ENCODE assay signal across 22 cellular contexts in genomic region chr5:76030343-76030742, GRCh38. TPM values are rescaled to one million over a fixed set of nuclear protein-coding genes. Genes with fewer than 3 reads are reported as not detected.
A peak's percentile ranks its signal among the peaks of the same experiment; 100 is the strongest.
DNase-seq lines count a peak whose midpoint lies in the region; ATAC-seq and TF ChIP-seq lines count a peak whose summit lies in the region.
"Had no signal": no experiment of that assay in that cellular context is flagged by ENCODE, and none has a peak within 500 bp of the region (broad histone marks: within the 10 kb centered on the region; RNA-seq: fewer than 3 reads in every experiment).

No MANE protein-coding gene starts in this region.

- in situ Hi-C loops in astrocyte of the spinal cord (cut with HindIII; ENCODE audit: low sequenced_read_pairs) = no loop called here

- ATAC-seq in SK-N-SH treated with all-trans-retinoic acid at 6 μM for 48 hours (no peak), esophagus mucosa (no peak)
- ATAC-seq: A549, GM23338, HCT116 had no signal

- intact Hi-C loops in lower leg skin (cut with DNase I; ENCODE audit: low total_unique reads) = no loop called here

- WGBS in SK-N-SH (ENCODE audit: low lambda C conversion rate) = 17% methylated on average over 5 of the region's 5 CpGs
- WGBS in lower leg skin, 2 donors = 51 to 58% methylated on average over 5 of the region's 5 CpGs

- POLR2A ChIA-PET in SK-N-SH (lab: Yijun Ruan, JAX) = interaction anchor here (0.7 kb wide), 1 partner anchor 55 kb away, joined by 3 read pairs; no protein-coding TSS in a partner anchor

- H3K27ac ChIP-seq in SK-N-SH (ENCODE audit: low read depth in 2 of 2, low read length in 1 of 2) = no peak overlapping the region
- no peak overlapping the region for H3K27ac ChIP-seq in OCI-LY3 (ENCODE audit: low read length)
- H3K27ac ChIP-seq: 22Rv1; A549; BLaER1 treated with 17β-estradiol and CSF1 and Interleukin-3, amounts not matched to agents 10 nM and 100 nM had no signal

- TF ChIP-seq POLR2A in lower leg skin (IDR thresholded peaks at IDR 0.05) = no peak

- H3K36me3 ChIP-seq in SK-N-SH (replicated peaks in 1 of 2; ENCODE audit: control insufficient read depth in 1 of 2, insufficient read depth in 2 of 2, low read length in 1 of 2) = no peaks in the 10 kb centered on the region
- no peaks in the 10 kb centered on the region for H3K36me3 ChIP-seq in OCI-LY3 (replicated peaks; ENCODE audit: low read depth, low read length)
- H3K36me3 ChIP-seq: BE2C; BLaER1 treated with 17β-estradiol and CSF1 and Interleukin-3, amounts not matched to agents 10 nM and 100 nM had no signal

- CTCF ChIA-PET in SK-N-SH (lab: Yijun Ruan, JAX) = no interaction called here

- no peak overlapping the region for H2AFZ ChIP-seq in SK-N-SH (ENCODE audit: low read depth)
- H2AFZ ChIP-seq in OCI-LY3 (ENCODE audit: low read depth, low read length) = no peak overlapping the region

- no peaks in the 10 kb centered on the region for H3F3A ChIP-seq in SK-N-SH (replicated peaks; ENCODE audit: insufficient read depth)

- H3K4me1 ChIP-seq in SK-N-SH (ENCODE audit: control insufficient read depth in 1 of 2, insufficient read depth in 2 of 2, low read depth in 1 of 2, low read length in 1 of 2) = peaks cover 0 to 6% of the 10 kb centered on the region in 2 experiments; a peak in 2 of 4 replicates
- H3K4me1 ChIP-seq in OCI-LY3 (ENCODE audit: low read length) = peaks cover 15% of the 10 kb centered on the region
- H3K4me1 ChIP-seq: A549; BE2C; BLaER1 treated with 17β-estradiol and CSF1 and Interleukin-3, amounts not matched to agents 10 nM and 100 nM; Caco-2 had no signal

- no peaks in the 10 kb centered on the region for H3K9me2 ChIP-seq in SK-N-SH

- H3K27me3 ChIP-seq in SK-N-SH (ENCODE audit: insufficient read depth) = no peaks in the 10 kb centered on the region
- no peaks in the 10 kb centered on the region for H3K27me3 ChIP-seq in OCI-LY3 (ENCODE audit: low read depth, low read length)
- H3K27me3 ChIP-seq: BE2C; BLaER1 treated with 17β-estradiol and CSF1 and Interleukin-3, amounts not matched to agents 10 nM and 100 nM had no signal

- H4K20me1 ChIP-seq in SK-N-SH (ENCODE audit: insufficient read depth) (no peaks in the 10 kb centered on the region), OCI-LY3 (ENCODE audit: insufficient read depth, low read length) (no peaks in the 10 kb centered on the region)
- H4K20me1 ChIP-seq: BLaER1 treated with 17β-estradiol and CSF1 and Interleukin-3, amounts not matched to agents 10 nM and 100 nM had no signal

- DNase-seq in SK-N-SH (peak; percentile 15), astrocyte of the spinal cord (ENCODE audit: low read depth, low spot score) (peak; percentile 0), lower leg skin (ENCODE audit: low spot score in 2 of 2) (no peak), GM19238 (ENCODE audit: insufficient read length, low spot score) (no peak)
- DNase-seq: ACHN; AML-193; BE2C; Caco-2; CD4-positive, alpha-beta T cell; CD8-positive, alpha-beta memory T cell; DMS153; DND-41; H9; HFFc6 had no signal

- no peak overlapping the region for H3K4me3 ChIP-seq in SK-N-SH (ENCODE audit: low read depth in 2 of 2, low read length in 1 of 2)
- no peak overlapping the region for H3K4me3 ChIP-seq in OCI-LY3 (ENCODE audit: low read length)
- no peak overlapping the region for H3K4me3 ChIP-seq in astrocyte of the spinal cord (ENCODE audit: low read depth, low read length)
- H3K4me3 ChIP-seq in lower leg skin (ENCODE audit: low read depth, poor library complexity, severe bottlenecking) = no peak overlapping the region
- H3K4me3 ChIP-seq: A549; BLaER1 treated with 17β-estradiol and CSF1 and Interleukin-3, amounts not matched to agents 10 nM and 100 nM; GM23338 had no signal

- H3K9me3 ChIP-seq in SK-N-SH = no peaks in the 10 kb centered on the region; the same call in 1 of the 2 replicates
- no peaks in the 10 kb centered on the region for H3K9me3 ChIP-seq in OCI-LY3 (ENCODE audit: insufficient read depth, low read length)
- H3K9me3 ChIP-seq: A549; BE2C; BLaER1 treated with 17β-estradiol and CSF1 and Interleukin-3, amounts not matched to agents 10 nM and 100 nM; Caco-2 had no signal

- H3K4me2 ChIP-seq in SK-N-SH = no peak overlapping the region
- H3K4me2 ChIP-seq in OCI-LY3 (ENCODE audit: low read length) = peak overlapping the region; percentile 32; the same call in 1 of the 2 replicates
- H3K4me2 ChIP-seq: A549; BLaER1 treated with 17β-estradiol and CSF1 and Interleukin-3, amounts not matched to agents 10 nM and 100 nM; GM23338 had no signal

- no peak for TF ChIP-seq RAD21 in SK-N-SH (IDR thresholded peaks at IDR 0.05; ENCODE audit: low read length)

- H3K79me2 ChIP-seq in SK-N-SH (ENCODE audit: insufficient read depth) (no peaks in the 10 kb centered on the region), OCI-LY3 (ENCODE audit: low read length) (no peaks in the 10 kb centered on the region)

- H3K9ac ChIP-seq in SK-N-SH (no peak overlapping the region), OCI-LY3 (ENCODE audit: low read length) (no peak overlapping the region)
- H3K9ac ChIP-seq: BLaER1 treated with 17β-estradiol and CSF1 and Interleukin-3, amounts not matched to agents 10 nM and 100 nM had no signal

- TF ChIP-seq EP300 in SK-N-SH (IDR thresholded peaks at IDR 0.05; ENCODE audit: borderline replicate concordance in 1 of 2, low read depth in 1 of 2, low read length in 1 of 2) = no peak

- TF ChIP-seq CTCF in SK-N-SH (IDR thresholded peaks at IDR 0.05) (no peak), OCI-LY3 (IDR thresholded peaks at IDR 0.05; ENCODE audit: low read depth, low read length) (no peak), astrocyte of the spinal cord (IDR thresholded peaks at IDR 0.05; ENCODE audit: low read depth, low read length) (no peak), lower leg skin (IDR thresholded peaks at IDR 0.05) (no peak)

TF ChIP-seq in SK-N-SH, 30 proteins besides CTCF, POLR2A, EP300 and RAD21 (continues in another document):
- no peak for TF ChIP-seq TCF12 (IDR thresholded peaks at IDR 0.05)
- no peak for TF ChIP-seq GABPA (IDR thresholded peaks at IDR 0.05; ENCODE audit: low read depth)
- TF ChIP-seq MXI1 (IDR thresholded peaks at IDR 0.05; ENCODE audit: low read depth, low read length) = no peak
- TF ChIP-seq YY1 (IDR thresholded peaks at IDR 0.05; ENCODE audit: low read depth) = no peak
- no peak for TF ChIP-seq TEAD4 (IDR thresholded peaks at IDR 0.05; ENCODE audit: borderline replicate concordance, insufficient read depth)
- TF ChIP-seq CHD2 (IDR thresholded peaks at IDR 0.05; ENCODE audit: low read length, partially characterized antibody) = no peak
- no peak for TF ChIP-seq RCOR1 (IDR thresholded peaks at IDR 0.05; ENCODE audit: low read length)
- no peak for TF ChIP-seq NRF1 (IDR thresholded peaks at IDR 0.05; ENCODE audit: low read depth, low read length)
- TF ChIP-seq POLR2AphosphoS5 (IDR thresholded peaks at IDR 0.05; ENCODE audit: low read depth, low read length) = no peak
- no peak for TF ChIP-seq RFX5 (IDR thresholded peaks at IDR 0.05; ENCODE audit: low read length)
- no peak for TF ChIP-seq FOXJ3 (CRISPR knock-in tag; IDR thresholded peaks at IDR 0.05)

TF ChIP-seq in SK-N-SH treated with all-trans-retinoic acid at 6 μM for 48 hours, 23 proteins besides CTCF, POLR2A, EP300 and RAD21 (continues in another document):
- no peak for TF ChIP-seq ZNF8 (CRISPR knock-in tag; IDR thresholded peaks at IDR 0.05)
- TF ChIP-seq ZFP30 (CRISPR knock-in tag; IDR thresholded peaks at IDR 0.05) = no peak
- no peak for TF ChIP-seq ZC3H10 (CRISPR knock-in tag; IDR thresholded peaks at IDR 0.05)
- no peak for TF ChIP-seq TCF4 (CRISPR knock-in tag; IDR thresholded peaks at IDR 0.05; ENCODE audit: borderline replicate concordance)
- TF ChIP-seq, protein P1, sequence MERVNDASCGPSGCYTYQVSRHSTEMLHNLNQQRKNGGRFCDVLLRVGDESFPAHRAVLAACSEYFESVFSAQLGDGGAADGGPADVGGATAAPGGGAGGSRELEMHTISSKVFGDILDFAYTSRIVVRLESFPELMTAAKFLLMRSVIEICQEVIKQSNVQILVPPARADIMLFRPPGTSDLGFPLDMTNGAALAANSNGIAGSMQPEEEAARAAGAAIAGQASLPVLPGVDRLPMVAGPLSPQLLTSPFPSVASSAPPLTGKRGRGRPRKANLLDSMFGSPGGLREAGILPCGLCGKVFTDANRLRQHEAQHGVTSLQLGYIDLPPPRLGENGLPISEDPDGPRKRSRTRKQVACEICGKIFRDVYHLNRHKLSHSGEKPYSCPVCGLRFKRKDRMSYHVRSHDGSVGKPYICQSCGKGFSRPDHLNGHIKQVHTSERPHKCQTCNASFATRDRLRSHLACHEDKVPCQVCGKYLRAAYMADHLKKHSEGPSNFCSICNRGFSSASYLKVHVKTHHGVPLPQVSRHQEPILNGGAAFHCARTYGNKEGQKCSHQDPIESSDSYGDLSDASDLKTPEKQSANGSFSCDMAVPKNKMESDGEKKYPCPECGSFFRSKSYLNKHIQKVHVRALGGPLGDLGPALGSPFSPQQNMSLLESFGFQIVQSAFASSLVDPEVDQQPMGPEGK (CRISPR knock-in tag; IDR thresholded peaks at IDR 0.05; ENCODE audit: borderline replicate concordance) = no peak
- TF ChIP-seq, protein P2, sequence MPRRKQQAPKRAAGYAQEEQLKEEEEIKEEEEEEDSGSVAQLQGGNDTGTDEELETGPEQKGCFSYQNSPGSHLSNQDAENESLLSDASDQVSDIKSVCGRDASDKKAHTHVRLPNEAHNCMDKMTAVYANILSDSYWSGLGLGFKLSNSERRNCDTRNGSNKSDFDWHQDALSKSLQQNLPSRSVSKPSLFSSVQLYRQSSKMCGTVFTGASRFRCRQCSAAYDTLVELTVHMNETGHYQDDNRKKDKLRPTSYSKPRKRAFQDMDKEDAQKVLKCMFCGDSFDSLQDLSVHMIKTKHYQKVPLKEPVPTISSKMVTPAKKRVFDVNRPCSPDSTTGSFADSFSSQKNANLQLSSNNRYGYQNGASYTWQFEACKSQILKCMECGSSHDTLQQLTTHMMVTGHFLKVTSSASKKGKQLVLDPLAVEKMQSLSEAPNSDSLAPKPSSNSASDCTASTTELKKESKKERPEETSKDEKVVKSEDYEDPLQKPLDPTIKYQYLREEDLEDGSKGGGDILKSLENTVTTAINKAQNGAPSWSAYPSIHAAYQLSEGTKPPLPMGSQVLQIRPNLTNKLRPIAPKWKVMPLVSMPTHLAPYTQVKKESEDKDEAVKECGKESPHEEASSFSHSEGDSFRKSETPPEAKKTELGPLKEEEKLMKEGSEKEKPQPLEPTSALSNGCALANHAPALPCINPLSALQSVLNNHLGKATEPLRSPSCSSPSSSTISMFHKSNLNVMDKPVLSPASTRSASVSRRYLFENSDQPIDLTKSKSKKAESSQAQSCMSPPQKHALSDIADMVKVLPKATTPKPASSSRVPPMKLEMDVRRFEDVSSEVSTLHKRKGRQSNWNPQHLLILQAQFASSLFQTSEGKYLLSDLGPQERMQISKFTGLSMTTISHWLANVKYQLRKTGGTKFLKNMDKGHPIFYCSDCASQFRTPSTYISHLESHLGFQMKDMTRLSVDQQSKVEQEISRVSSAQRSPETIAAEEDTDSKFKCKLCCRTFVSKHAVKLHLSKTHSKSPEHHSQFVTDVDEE (CRISPR knock-in tag; IDR thresholded peaks at IDR 0.05) = no peak
- TF ChIP-seq ZNF70 (CRISPR knock-in tag; IDR thresholded peaks at IDR 0.05) = no peak
- no peak for TF ChIP-seq ISL1 (CRISPR knock-in tag; IDR thresholded peaks at IDR 0.05)

RNA-seq across cellular contexts. Expression of gene SV2C, which starts 52.8 kb away (rescaled TPM):
- 0.05 and 0.13 TPM in 2 replicates for polyA plus RNA-seq in SK-N-SH (2012; rRNA removed)
- 0.14 and 0.30 TPM in 2 replicates for polyA plus RNA-seq in SK-N-SH (2012; cell fraction: cytosol; rRNA removed)
- 0.13 and 0.23 TPM in 2 replicates for polyA plus RNA-seq in SK-N-SH (2012; cell fraction: nucleus; rRNA removed)
- under 1 TPM; 0.04 to 0.63 (median 0.24) TPM for total RNA-seq in lower leg skin
- total RNA-seq in esophagus mucosa = 0.12 TPM
- total RNA-seq: Caco-2; CD8-positive, alpha-beta memory T cell; HFFc6 had no signal
- polyA plus RNA-seq: A549; CD8-positive, alpha-beta memory T cell had no signal

Comparison
In these comparisons a context has a peak if more than half of its experiments do, and no peak if none do; other contexts are left out.
1. DNase-seq: peak in SK-N-SH (single experiment) and astrocyte of the spinal cord (single experiment); none in lower leg skin (0 of 2) and GM19238 (single experiment).